2 cellular contexts compared by ENCODE assay signal in genomic region chr9:114471157-114471556, GRCh38.
A peak's percentile ranks its signal among the peaks of the same experiment; 100 is the strongest.
TF ChIP-seq lines count a peak whose summit lies in the region.

No MANE protein-coding gene starts in this region.

TF ChIP-seq in HepG2, 621 proteins besides CTCF, POLR2A, EP300 and RAD21:
- TF ChIP-seq ZNF629 (CRISPR knock-in tag; conservative IDR thresholded peaks at IDR 0.05) (peak; percentile 64; the same call in 1 of the 2 replicates), ZNF878 (CRISPR knock-in tag; IDR thresholded peaks at IDR 0.05) (no peak)

TF ChIP-seq in K562, 482 proteins besides CTCF, POLR2A, EP300 and RAD21:
- TF ChIP-seq CCAR2 (IDR thresholded peaks at IDR 0.05; ENCODE audit: low read depth, low read length), result no peak
- TF ChIP-seq RBM25 (IDR thresholded peaks at IDR 0.05; ENCODE audit: low read depth, low read length, severe bottlenecking), result peak; percentile 63
